Comparison of ENCODE assay signal across 17 cellular contexts in genomic region chr5:173895766-173896165, GRCh38. TPM values are rescaled to one million over a fixed set of nuclear protein-coding genes. Genes with fewer than 3 reads are reported as not detected.
DNase-seq lines count a peak whose midpoint lies in the region; ATAC-seq, FAIRE-seq and TF ChIP-seq lines count a peak whose summit lies in the region.
"Had no signal": no experiment of that assay in that cellular context is flagged by ENCODE, and none has a peak within 500 bp of the region (broad histone marks: within the 10 kb centered on the region; RNA-seq: fewer than 3 reads in every experiment).

No MANE protein-coding gene starts in this region.

- FAIRE-seq in A549 (lab: Jason Lieb, UNC) (peak; percentile 28), kidney (lab: Jason Lieb, UNC) (no peak)
- FAIRE-seq: GM18507 had no signal

- TF ChIP-seq RAD21 in A549 (conservative IDR thresholded peaks at IDR 0.05 in 1 of 2, IDR thresholded peaks at IDR 0.05 in 1 of 2), result no peak

- H3K9me3 ChIP-seq in A549 (no peaks in the 10 kb centered on the region), DOHH2 (ENCODE audit: control insufficient read depth, insufficient read depth, low read length) (no peaks in the 10 kb centered on the region), kidney (ENCODE audit: control insufficient read depth in 1 of 2, low read length in 2 of 2) (no peaks in the 10 kb centered on the region), left lung (no peaks in the 10 kb centered on the region)
- H3K9me3 ChIP-seq: prostate gland had no signal

- H3K4me3 Mint-ChIP-seq in activated B cell treated with CpG ODN at 0.5 μM for 24 hours, result peak overlapping the region; percentile 2
- H3K4me3 Mint-ChIP-seq in activated T-cell treated with anti-CD3 and anti-CD28 coated beads, Interleukin-2, amount 50 U/mL, for 72 hours, result peak overlapping the region in 1 of 2 donors; percentile 27

- peaks cover 31% of the 10 kb centered on the region; the same call in 1 of the 2 replicates for H3K79me2 ChIP-seq in DOHH2 (ENCODE audit: control insufficient read depth, low read length)

- peaks cover 15% of the 10 kb centered on the region for H3K36me3 Mint-ChIP-seq in activated B cell treated with CpG ODN at 0.5 μM for 24 hours (ENCODE audit: low read depth)
- no peaks in the 10 kb centered on the region for H3K36me3 Mint-ChIP-seq in activated T-cell treated with anti-CD3 and anti-CD28 coated beads, Interleukin-2, amount 50 U/mL, for 72 hours (ENCODE audit: insufficient read depth in 2 of 2)

- POLR2A ChIA-PET in A549 (lab: Yijun Ruan, JAX) (no interaction called here), activated B cell treated with CpG ODN at 0.5 μM for 24 hours (lab: Charles Lee) (interaction anchor here (0.8 kb wide), 1 partner anchor 22 kb away, joined by 3 read pairs; no protein-coding TSS in a partner anchor)

- H3K36me3 ChIP-seq in DOHH2 (ENCODE audit: control insufficient read depth, low read length), result no peaks in the 10 kb centered on the region
- peaks cover 0 to 18% of the 10 kb centered on the region in 2 donors for H3K36me3 ChIP-seq in kidney (ENCODE audit: control insufficient read depth in 1 of 2, insufficient read depth in 2 of 2, low read length in 2 of 2)
- H3K36me3 ChIP-seq in left lung, result no peaks in the 10 kb centered on the region
- H3K36me3 ChIP-seq: prostate gland had no signal

- TF ChIP-seq POLR2A in A549 (IDR thresholded peaks at IDR 0.05; ENCODE audit: low read length), result no peak

- no peak for DNase-seq in A549 (ENCODE audit: low read depth in 1 of 2, low spot score in 1 of 2)
- DNase-seq in activated B cell treated with CpG ODN at 0.5 μM for 24 hours, result no peak
- DNase-seq in kidney, result no peak
- DNase-seq in activated T-cell treated with anti-CD3 and anti-CD28 coated beads, Interleukin-2, amount 50 U/mL, for 72 hours, result no peak
- DNase-seq in left lung, result no peak
- no peak for DNase-seq in NK-92 (lab: John Stamatoyannopoulos, UW; ENCODE audit: unreplicated experiment)
- DNase-seq: activated CD4-positive, alpha-beta T cell treated with anti-CD3 and anti-CD28 coated beads for 1 hour; activated CD8-positive, alpha-beta memory T cell treated with anti-CD3 and anti-CD28 coated beads, Interleukin-2, amount 50 U/mL, for 4 hours; activated naive CD4-positive, alpha-beta T cell; Karpas-422; NCI-H1436 treated with DMSO at 0.1 percent for 48 hours; NCI-H524 treated with DMSO at 0.1 percent for 48 hours; stimulated activated CD4-positive, alpha-beta T cell treated with anti-CD3 and anti-CD28 coated beads, Interleukin-15, amount 100 ng/mL, for 24 hours had no signal

- ATAC-seq in A549 (no peak), activated B cell treated with CpG ODN at 0.5 μM for 24 hours (ENCODE audit: low read depth) (no peak), GM21423 (IDR thresholded peaks at IDR 0.05; ENCODE audit: unreplicated experiment) (no peak), left lung (no peak)
- ATAC-seq in activated T-cell treated with anti-CD3 and anti-CD28 coated beads, Interleukin-2, amount 50 U/mL, for 72 hours (replicated peaks in 1 of 2), result no peak

- no peaks in the 10 kb centered on the region for H3K27me3 Mint-ChIP-seq in activated B cell treated with CpG ODN at 0.5 μM for 24 hours
- H3K27me3 Mint-ChIP-seq in activated T-cell treated with anti-CD3 and anti-CD28 coated beads, Interleukin-2, amount 50 U/mL, for 72 hours (ENCODE audit: low read depth), result no peaks in the 10 kb centered on the region

- no peaks in the 10 kb centered on the region for H4K20me1 ChIP-seq in DOHH2 (ENCODE audit: control insufficient read depth, insufficient read depth, low read depth, low read length)

- intact Hi-C loops in activated B cell treated with CpG ODN at 0.5 μM for 24 hours (cut with micrococcal nuclease), result no loop called here
- intact Hi-C loops in kidney (cut with DNase I), result no loop called here
- intact Hi-C loops in left lung (cut with DNase I), result no loop called here

- H3K27ac ChIP-seq in A549, result no peak overlapping the region
- H3K27ac ChIP-seq in DOHH2 (ENCODE audit: low read depth, low read length), result no peak overlapping the region
- H3K27ac ChIP-seq in kidney (ENCODE audit: low read depth in 2 of 2, low read length in 2 of 2), result peak overlapping the region; percentile 71 to 77
- H3K27ac ChIP-seq in left lung, result peak overlapping the region in 1 of 2 donors; percentile 57
- H3K27ac ChIP-seq: prostate gland had no signal

- no peak overlapping the region for H3K27ac Mint-ChIP-seq in activated B cell treated with CpG ODN at 0.5 μM for 24 hours
- H3K27ac Mint-ChIP-seq in activated T-cell treated with anti-CD3 and anti-CD28 coated beads, Interleukin-2, amount 50 U/mL, for 72 hours, result no peak overlapping the region

- H3K27me3 ChIP-seq in DOHH2 (ENCODE audit: control insufficient read depth, low read length), result no peaks in the 10 kb centered on the region
- no peaks in the 10 kb centered on the region for H3K27me3 ChIP-seq in left lung

- H3K4me2 ChIP-seq in A549 (peak overlapping the region; percentile 93), DOHH2 (ENCODE audit: low read length) (peak overlapping the region; percentile 38)

- CTCF ChIA-PET in A549 (lab: Yijun Ruan, JAX), result interaction anchor here (1.4 to 1.6 kb wide), 3 partner anchors 8 to 17 kb away, joined by 3 to 10 read pairs (median 3); partner anchors contain the start of gene CPEB4
- CTCF ChIA-PET in activated B cell treated with CpG ODN at 0.5 μM for 24 hours (lab: Charles Lee), result interaction anchor here (1.5 kb wide), 1 partner anchor 30 kb away, joined by 5 read pairs; no protein-coding TSS in a partner anchor

- H3K9ac ChIP-seq in kidney (ENCODE audit: low read length in 2 of 2), result peak overlapping the region; percentile 44 to 84

- peaks cover 2% of the 10 kb centered on the region; the same call in 1 of the 2 replicates for H3F3A ChIP-seq in DOHH2 (ENCODE audit: control insufficient read depth, insufficient read depth)

- no peaks in the 10 kb centered on the region for H3K9me3 Mint-ChIP-seq in activated B cell treated with CpG ODN at 0.5 μM for 24 hours
- H3K9me3 Mint-ChIP-seq in activated T-cell treated with anti-CD3 and anti-CD28 coated beads, Interleukin-2, amount 50 U/mL, for 72 hours, result no peaks in the 10 kb centered on the region

- WGBS in A549 (ENCODE audit: missing lambda C conversion rate), result 81% methylated on average over 3 of the region's 3 CpGs

- no peak overlapping the region for H3K4me3 ChIP-seq in A549
- no peak overlapping the region; the same call in 1 of the 2 replicates for H3K4me3 ChIP-seq in DOHH2 (ENCODE audit: low read length)
- peak overlapping the region; percentile 60 to 93 for H3K4me3 ChIP-seq in kidney (ENCODE audit: low read length in 2 of 2)
- no peak overlapping the region for H3K4me3 ChIP-seq in left lung
- H3K4me3 ChIP-seq: prostate gland had no signal

- no peak for TF ChIP-seq CTCF in A549 (IDR thresholded peaks at IDR 0.05)
- TF ChIP-seq CTCF in DOHH2 (IDR thresholded peaks at IDR 0.05; ENCODE audit: low read depth, low read length, poor library complexity, severe bottlenecking), result no peak
- no peak for TF ChIP-seq CTCF in activated B cell treated with CpG ODN at 0.5 μM for 24 hours (IDR thresholded peaks at IDR 0.05)
- TF ChIP-seq CTCF in kidney (IDR thresholded peaks at IDR 0.05; ENCODE audit: borderline replicate concordance, extremely low read depth, insufficient read depth), result no peak
- no peak for TF ChIP-seq CTCF in left lung (IDR thresholded peaks at IDR 0.05)

- TF ChIP-seq EP300 in A549 (IDR thresholded peaks at IDR 0.05), result no peak

- H3K4me1 ChIP-seq in A549 (peaks cover 32% of the 10 kb centered on the region), DOHH2 (ENCODE audit: control insufficient read depth, low read length) (peaks cover 45% of the 10 kb centered on the region), kidney (ENCODE audit: control insufficient read depth in 1 of 2, insufficient read depth in 1 of 2, low read depth in 1 of 2, low read length in 2 of 2) (peaks cover 3 to 15% of the 10 kb centered on the region in 2 donors), left lung (peaks cover 20 to 60% of the 10 kb centered on the region in 2 donors)
- H3K4me1 ChIP-seq: prostate gland had no signal

- peaks cover 43% of the 10 kb centered on the region for H3K4me1 Mint-ChIP-seq in activated B cell treated with CpG ODN at 0.5 μM for 24 hours
- H3K4me1 Mint-ChIP-seq in activated T-cell treated with anti-CD3 and anti-CD28 coated beads, Interleukin-2, amount 50 U/mL, for 72 hours (ENCODE audit: low read depth), result peaks cover 38% of the 10 kb centered on the region

- H3K9me2 ChIP-seq in DOHH2 (replicated peaks; ENCODE audit: control insufficient read depth, low read length), result no peaks in the 10 kb centered on the region

TF ChIP-seq in A549, 52 proteins besides CTCF, POLR2A, EP300 and RAD21 (continues in another document):
- TF ChIP-seq BHLHE40 (IDR thresholded peaks at IDR 0.05; ENCODE audit: low read depth, low read length) (no peak), NPAS2 (CRISPR knock-in tag; IDR thresholded peaks at IDR 0.05; ENCODE audit: borderline replicate concordance) (no peak), RFX5 (IDR thresholded peaks at IDR 0.05) (no peak), HOXB5 (CRISPR knock-in tag; IDR thresholded peaks at IDR 0.05) (no peak), ZSCAN20 (CRISPR knock-in tag; IDR thresholded peaks at IDR 0.05) (no peak), ESRRA (IDR thresholded peaks at IDR 0.05; ENCODE audit: borderline replicate concordance, low read length) (no peak), NFE2L2 (conservative IDR thresholded peaks at IDR 0.05; ENCODE audit: low read length) (no peak), HEYL (CRISPR knock-in tag; IDR thresholded peaks at IDR 0.05) (no peak), CHD4 (IDR thresholded peaks at IDR 0.05; ENCODE audit: borderline replicate concordance) (no peak)
- TF ChIP-seq, protein P1, sequence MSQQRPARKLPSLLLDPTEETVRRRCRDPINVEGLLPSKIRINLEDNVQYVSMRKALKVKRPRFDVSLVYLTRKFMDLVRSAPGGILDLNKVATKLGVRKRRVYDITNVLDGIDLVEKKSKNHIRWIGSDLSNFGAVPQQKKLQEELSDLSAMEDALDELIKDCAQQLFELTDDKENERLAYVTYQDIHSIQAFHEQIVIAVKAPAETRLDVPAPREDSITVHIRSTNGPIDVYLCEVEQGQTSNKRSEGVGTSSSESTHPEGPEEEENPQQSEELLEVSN (IDR thresholded peaks at IDR 0.05; ENCODE audit: borderline replicate concordance, low read depth), result no peak

RNA-seq across cellular contexts. Expression of gene CPEB4, which starts 7.6 kb away (rescaled TPM):
- polyA plus RNA-seq in A549 (2011; rRNA removed) (49.1 and 50.0 TPM in 2 replicates), A549 (2017; fragmentation: RNase III; extraction: RNeasy Plus Mini Kit Qiagen cat#74134 plus additional on column Dnase treatment) (8.4 to 11.4 TPM (median 10.5 TPM) in 3 replicates), kidney (ENCODE audit: insufficient read depth, low read depth, low replicate concordance) (9.5 TPM)
- polyA plus RNA-seq in A549 (2012; cell fraction: cytosol; rRNA removed), result 7.1 and 9.7 TPM in 2 replicates
- polyA plus RNA-seq in A549 (2012; cell fraction: nucleus; rRNA removed), result 5.3 and 6.8 TPM in 2 replicates
- 104 and 110 TPM in 2 replicates for polyA minus RNA-seq in A549 (2011; rRNA and poly(A)+ RNA removed)
- total RNA-seq in activated B cell treated with CpG ODN at 0.5 μM for 24 hours (26.9 and 30.0 TPM in 2 replicates), kidney (73.0 TPM), left lung (10 to 100 TPM; 52.5 to 59.6 TPM)
- 10 to 100 TPM; 14.4 to 19.0 TPM for total RNA-seq in activated T-cell treated with anti-CD3 and anti-CD28 coated beads, Interleukin-2, amount 50 U/mL, for 72 hours

Comparison
In these comparisons a context has a peak if more than half of its experiments do, and no peak if none do; other contexts are left out.
1. H3K27ac ChIP-seq: peak in kidney (2 of 2); none in A549 (0 of 2) and DOHH2 (single experiment).
2. H3K4me3 ChIP-seq: peak in kidney (2 of 2); none in A549 (single experiment), DOHH2 (single experiment) and left lung (0 of 2).